In the genomic region with DNA sequence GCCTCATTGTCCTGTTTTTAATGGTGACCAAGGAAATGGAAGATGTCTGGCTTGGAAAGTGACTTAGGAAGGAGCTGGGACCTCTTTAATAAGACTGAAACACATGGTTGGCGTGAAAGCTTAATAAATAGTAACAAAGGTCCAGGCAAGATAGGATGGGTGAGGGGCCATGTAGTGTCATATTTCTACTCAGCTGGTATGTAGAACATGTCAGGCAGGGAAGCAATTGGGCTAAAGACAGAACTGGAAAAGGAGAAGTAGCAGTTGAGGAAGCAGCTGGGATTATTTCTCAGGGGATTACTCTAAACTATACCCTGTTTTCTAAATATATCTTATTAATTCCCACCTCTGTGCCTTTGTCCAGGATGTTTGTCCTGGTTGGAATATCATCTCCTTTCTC, we compare ENCODE assay signal across 14 cellular contexts.
"Had no signal": no experiment of that assay in that cellular context is flagged by ENCODE, and none has a peak within 500 bp of the region (broad histone marks: within the 10 kb centered on the region; RNA-seq: fewer than 3 reads in every experiment).

No MANE protein-coding gene starts in this region.

- DNase-seq: activated CD4-positive, alpha-beta T cell treated with anti-CD3 and anti-CD28 coated beads, Interleukin-2, amount 50 U/mL, for 4 hours; activated CD4-positive, CD25-positive, alpha-beta regulatory T cell treated with anti-CD3 and anti-CD28 coated beads, Interleukin-2, amount 50 U/mL, for 72 hours; cerebellar nuclear complex; effector CD4-positive, alpha-beta T cell; heart right ventricle; left ventricle myocardium inferior; mammary epithelial cell; midbrain; stimulated activated CD4-positive, alpha-beta T cell treated with anti-CD3 and anti-CD28 coated beads, Interleukin-12 subunit alpha, Interleukin-12 subunit beta, amount 100 ng/mL, for 4 hours; stimulated activated CD4-positive, alpha-beta T cell treated with anti-CD3 and anti-CD28 coated beads, Interleukin-1b, Interleukin-23, amount 100 ng/mL, for 48 hours; stimulated activated CD8-positive, alpha-beta memory T cell treated with anti-CD3 and anti-CD28 coated beads, Interleukin-4, amount 100 ng/mL, for 48 hours; stimulated activated naive CD4-positive, alpha-beta T cell had no signal

- ATAC-seq: heart right ventricle had no signal

- H3K4me1 ChIP-seq: heart right ventricle, left ventricle myocardium inferior had no signal

- H3K9me3 ChIP-seq: esophagus muscularis mucosa, left ventricle myocardium inferior had no signal

- H3K27me3 ChIP-seq: esophagus muscularis mucosa, heart right ventricle had no signal

- H3K4me3 ChIP-seq: esophagus muscularis mucosa, heart right ventricle, left ventricle myocardium inferior had no signal

- H3K36me3 ChIP-seq: esophagus muscularis mucosa, heart right ventricle, left ventricle myocardium inferior had no signal

- H3K27ac ChIP-seq: esophagus muscularis mucosa, heart right ventricle, left ventricle myocardium inferior, VCaP had no signal
